Comparison of ENCODE assay signal across 16 cellular contexts in the genomic region with DNA sequence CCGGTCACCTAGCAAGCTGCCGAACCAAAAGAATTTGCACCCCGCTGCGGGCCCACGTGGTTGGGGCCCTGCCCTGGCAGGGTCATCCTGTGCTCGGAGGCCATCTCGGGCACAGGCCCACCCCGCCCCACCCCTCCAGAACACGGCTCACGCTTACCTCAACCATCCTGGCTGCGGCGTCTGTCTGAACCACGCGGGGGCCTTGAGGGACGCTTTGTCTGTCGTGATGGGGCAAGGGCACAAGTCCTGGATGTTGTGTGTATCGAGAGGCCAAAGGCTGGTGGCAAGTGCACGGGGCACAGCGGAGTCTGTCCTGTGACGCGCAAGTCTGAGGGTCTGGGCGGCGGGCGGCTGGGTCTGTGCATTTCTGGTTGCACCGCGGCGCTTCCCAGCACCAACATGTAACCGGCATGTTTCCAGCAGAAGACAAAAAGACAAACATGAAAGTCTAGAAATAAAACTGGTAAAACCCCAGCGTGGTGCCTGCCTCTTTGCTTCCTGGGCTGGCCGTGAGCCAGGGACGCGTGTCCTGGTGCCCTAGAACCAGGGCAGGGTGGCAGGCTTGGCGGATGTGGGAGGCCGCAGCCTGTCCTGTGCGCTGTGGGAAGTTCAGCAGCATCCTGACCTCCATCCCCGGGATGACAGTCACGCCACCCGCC. TPM values are rescaled to one million over a fixed set of nuclear protein-coding genes. Genes with fewer than 3 reads are reported as not detected.
DNase-seq lines count a peak whose midpoint lies in the region; ATAC-seq, FAIRE-seq and TF ChIP-seq lines count a peak whose summit lies in the region.
"Had no signal": no experiment of that assay in that cellular context is flagged by ENCODE, and none has a peak within 500 bp of the region (broad histone marks: within the 10 kb centered on the region; RNA-seq: fewer than 3 reads in every experiment).

No MANE protein-coding gene starts in this region.

- no peak overlapping the region for H3K9ac ChIP-seq in IMR-90 (ENCODE audit: low read depth, low read length)
- peak overlapping the region in 1 of 2 experiments; percentile 58; a peak in 1 of 4 replicates for H3K9ac ChIP-seq in K562 (ENCODE audit: insufficient read depth in 1 of 2, low read depth in 2 of 2, low read length in 2 of 2)

- no peak overlapping the region for H3K27ac Mint-ChIP-seq in activated CD4-positive, alpha-beta memory T cell treated with anti-CD3 and anti-CD28 coated beads for 36 hours
- H3K27ac Mint-ChIP-seq: activated naive CD4-positive, alpha-beta T cell treated with anti-CD3 and anti-CD28 coated beads, Interleukin-2, amount 50 U/mL, for 72 hours had no signal

- no peaks in the 10 kb centered on the region for H3K27me3 Mint-ChIP-seq in activated CD4-positive, alpha-beta memory T cell treated with anti-CD3 and anti-CD28 coated beads for 36 hours

- no peak for TF ChIP-seq EP300 in K562 (IDR thresholded peaks at IDR 0.05; ENCODE audit: low read length)

- peaks cover 5 to 36% of the 10 kb centered on the region in 2 experiments; a peak in 3 of 4 replicates for H3K79me1 ChIP-seq in IMR-90 (ENCODE audit: low read depth in 1 of 2, low read length in 2 of 2)

- POLR2A ChIA-PET in IMR-90 (lab: Charles Lee; ENCODE audit: unreplicated experiment): no interaction called here
- POLR2A ChIA-PET in K562 (lab: Yijun Ruan, JAX): no interaction called here
- POLR2A ChIA-PET in activated CD4-positive, alpha-beta memory T cell treated with anti-CD3 and anti-CD28 coated beads for 36 hours (lab: Charles Lee): no interaction called here

- H4K5ac ChIP-seq in IMR-90 (ENCODE audit: low read depth, low read length): no peak overlapping the region

- H2AFZ ChIP-seq in IMR-90 (replicated peaks; ENCODE audit: low read length, poor library complexity): peak overlapping the region; percentile 28
- no peak overlapping the region for H2AFZ ChIP-seq in K562 (ENCODE audit: low read depth, low read length)

- H3K18ac ChIP-seq in IMR-90 (ENCODE audit: low read depth, low read length): no peak overlapping the region

- no peak overlapping the region for H3K4me3 ChIP-seq in IMR-90 (ENCODE audit: insufficient read depth, low read depth, low read length)
- no peak overlapping the region for H3K4me3 ChIP-seq in K562
- H3K4me3 ChIP-seq: gastrocnemius medialis, ovary had no signal

- peaks cover 11% of the 10 kb centered on the region; the same call in 1 of the 2 replicates for H3K4me1 ChIP-seq in IMR-90 (ENCODE audit: control insufficient read depth, insufficient read depth, low read length)
- peaks cover 0 to 28% of the 10 kb centered on the region in 2 experiments; a peak in 2 of 5 replicates for H3K4me1 ChIP-seq in K562 (replicated peaks in 1 of 2; ENCODE audit: control insufficient read depth in 2 of 2, insufficient read depth in 2 of 2, low read length in 2 of 2)

- no peak overlapping the region for H3K4me2 ChIP-seq in IMR-90 (ENCODE audit: low read depth, low read length)
- H3K4me2 ChIP-seq in K562 (ENCODE audit: insufficient read depth, low read length): no peak overlapping the region

- FAIRE-seq in K562 (lab: Jason Lieb, UNC) (no peak), GM12892 (lab: Jason Lieb, UNC) (no peak)

- DNase-seq in SIG-M5 treated with dmso at 0.1 percent for 504 hours (lab: John Stamatoyannopoulos, UW; ENCODE audit: unreplicated experiment): peak; percentile 50
- DNase-seq in SIG-M5 (lab: John Stamatoyannopoulos, UW): no peak
- no peak for DNase-seq in IMR-90
- no peak for DNase-seq in K562 (ENCODE audit: extremely low read depth in 1 of 4, low spot score in 3 of 4)
- DNase-seq in sciatic nerve (ENCODE audit: low spot score): peak; percentile 56
- no peak for DNase-seq in GM12892 (ENCODE audit: insufficient read length)
- DNase-seq in RPMI8226: no peak
- no peak for DNase-seq in activated CD4-positive, alpha-beta memory T cell treated with anti-CD3 and anti-CD28 coated beads for 36 hours
- DNase-seq: activated CD8-positive, alpha-beta memory T cell treated with anti-CD3 and anti-CD28 coated beads, Interleukin-2, amount 50 U/mL, for 48 hours; caudate nucleus; midbrain; NCI-H1048; NCI-H774 had no signal

- H3K27ac ChIP-seq in IMR-90 (ENCODE audit: insufficient read depth, low read length) (no peak overlapping the region), K562 (ENCODE audit: extremely low read depth, low read depth, low read length) (no peak overlapping the region)
- H3K27ac ChIP-seq: gastrocnemius medialis, ovary had no signal

- no peak for TF ChIP-seq POLR2A in IMR-90 (IDR thresholded peaks at IDR 0.05; ENCODE audit: low read depth, low read length)
- TF ChIP-seq POLR2A in K562 (conservative IDR thresholded peaks at IDR 0.05): no peak
- TF ChIP-seq POLR2A in GM12892 (IDR thresholded peaks at IDR 0.05; ENCODE audit: low read depth, low read length): no peak

- ATAC-seq in IMR-90 (ENCODE audit: low read depth) (no peak; the same call in 1 of the 2 replicates), K562 (no peak), sciatic nerve (no peak)
- ATAC-seq: activated naive CD4-positive, alpha-beta T cell treated with anti-CD3 and anti-CD28 coated beads, Interleukin-2, amount 50 U/mL, for 72 hours; gastrocnemius medialis had no signal

- TF ChIP-seq CTCF in IMR-90 (conservative IDR thresholded peaks at IDR 0.05; ENCODE audit: low read depth, low read length) (no peak), K562 (IDR thresholded peaks at IDR 0.05 in 2 of 3, conservative IDR thresholded peaks at IDR 0.05 in 1 of 3; ENCODE audit: insufficient read depth in 2 of 3, low read depth in 1 of 3, low read length in 3 of 3) (no peak)

- H2AK9ac ChIP-seq in IMR-90 (replicated peaks; ENCODE audit: low read depth, low read length, poor library complexity): no peak overlapping the region

- no peaks in the 10 kb centered on the region for H3K79me2 ChIP-seq in K562 (ENCODE audit: control insufficient read depth, insufficient read depth, low read length)

- 76% methylated on average over 11 of the region's 38 CpGs; no CpG with 5 or more reads in 1 of the 2 experiments for WGBS in IMR-90 (ENCODE audit: extremely low coverage in 2 of 2, insufficient read length in 1 of 2), 2 experiments
- WGBS in K562 (ENCODE audit: insufficient coverage, low coverage, missing lambda C conversion rate): 66% methylated on average over 32 of the region's 38 CpGs

- H3K4me1 Mint-ChIP-seq in activated CD4-positive, alpha-beta memory T cell treated with anti-CD3 and anti-CD28 coated beads for 36 hours (ENCODE audit: low read depth): no peaks in the 10 kb centered on the region

- H2AK5ac ChIP-seq in IMR-90 (ENCODE audit: low read depth, low read length): no peak overlapping the region; the same call in 1 of the 2 replicates

- dilution Hi-C loops in IMR-90 (cut with HindIII; ENCODE audit: low sequenced_read_pairs, unreplicated experiment): no loop called here

- H3K9me1 ChIP-seq in IMR-90 (ENCODE audit: insufficient read depth, low read length): no peaks in the 10 kb centered on the region
- H3K9me1 ChIP-seq in K562 (ENCODE audit: control insufficient read depth, insufficient read depth, low read length): no peaks in the 10 kb centered on the region

- H3K4me3 Mint-ChIP-seq in activated CD4-positive, alpha-beta memory T cell treated with anti-CD3 and anti-CD28 coated beads for 36 hours: no peak overlapping the region

- H3K27me3 ChIP-seq in IMR-90 (ENCODE audit: control insufficient read depth, insufficient read depth, low read length): no peaks in the 10 kb centered on the region
- peaks cover 0 to 11% of the 10 kb centered on the region in 2 experiments; a peak in 3 of 5 replicates for H3K27me3 ChIP-seq in K562 (ENCODE audit: control insufficient read depth in 2 of 2, insufficient read depth in 2 of 2, low read length in 2 of 2)
- H3K27me3 ChIP-seq: gastrocnemius medialis, ovary had no signal

- intact Hi-C loops in IMR-90 (cut with micrococcal nuclease) (no loop called here), K562 (cut with micrococcal nuclease) (no loop called here), sciatic nerve (cut with DNase I) (no loop called here)
- intact Hi-C loops in activated CD4-positive, alpha-beta memory T cell treated with anti-CD3 and anti-CD28 coated beads for 36 hours (cut with micrococcal nuclease): no loop called here

- H2BK20ac ChIP-seq in IMR-90 (ENCODE audit: low read depth, low read length): no peak overlapping the region

- H3K23ac ChIP-seq in IMR-90 (ENCODE audit: low read depth, low read length): no peak overlapping the region

- H2BK120ac ChIP-seq in IMR-90 (ENCODE audit: low read depth, low read length): no peak overlapping the region

- no peak overlapping the region for H2BK15ac ChIP-seq in IMR-90 (ENCODE audit: low read depth, low read length)

- no peak overlapping the region for H4K8ac ChIP-seq in IMR-90 (ENCODE audit: low read depth in 2 of 2, low read length in 2 of 2)

- in situ Hi-C loops in IMR-90 (cut with MboI; ENCODE audit: low sequenced_read_pairs) (loop anchor here (25.0 kb wide), 2 partner anchors 717 to 1042 kb away; no protein-coding TSS in a partner anchor), K562 (cut with MboI) (loop anchor here (25.0 kb wide), 2 partner anchors 817 to 1017 kb away; a partner anchor contains a TSS)

- H3K9me3 ChIP-seq in IMR-90 (ENCODE audit: control insufficient read depth, insufficient read depth, low read length) (no peaks in the 10 kb centered on the region), K562 (replicated peaks; ENCODE audit: control insufficient read depth, insufficient read depth, low read depth, low read length) (no peaks in the 10 kb centered on the region)
- H3K9me3 ChIP-seq: gastrocnemius medialis, ovary had no signal

- H3K14ac ChIP-seq in IMR-90 (replicated peaks; ENCODE audit: low read depth, low read length): no peak overlapping the region

- H2BK5ac ChIP-seq in IMR-90 (ENCODE audit: low read depth, low read length, poor library complexity, severe bottlenecking): no peak overlapping the region

- no peak overlapping the region for H3K4ac ChIP-seq in IMR-90 (ENCODE audit: low read depth, low read length)

- H3K9me3 Mint-ChIP-seq in activated CD4-positive, alpha-beta memory T cell treated with anti-CD3 and anti-CD28 coated beads for 36 hours: no peaks in the 10 kb centered on the region
- H3K9me3 Mint-ChIP-seq: activated naive CD4-positive, alpha-beta T cell treated with anti-CD3 and anti-CD28 coated beads, Interleukin-2, amount 50 U/mL, for 72 hours had no signal

- H3K56ac ChIP-seq in IMR-90 (ENCODE audit: extremely low read depth, insufficient read depth, low read length): no peak overlapping the region

- H4K20me1 ChIP-seq in IMR-90 (ENCODE audit: insufficient read depth, low read length) (peaks cover 67% of the 10 kb centered on the region), K562 (replicated peaks; ENCODE audit: control insufficient read depth, insufficient read depth, low read length) (no peaks in the 10 kb centered on the region)

- CTCF ChIA-PET in IMR-90 (lab: Yijun Ruan, JAX): no interaction called here
- CTCF ChIA-PET in K562 (lab: Yijun Ruan, JAX; ENCODE audit: low intra/inter-chr PET ratio): no interaction called here
- CTCF ChIA-PET in activated CD4-positive, alpha-beta memory T cell treated with anti-CD3 and anti-CD28 coated beads for 36 hours (lab: Charles Lee): interaction anchor here (1.0 kb wide), 1 partner anchor 15 kb away, joined by 3 read pairs; no protein-coding TSS in a partner anchor

- no peaks in the 10 kb centered on the region for H3K36me3 Mint-ChIP-seq in activated CD4-positive, alpha-beta memory T cell treated with anti-CD3 and anti-CD28 coated beads for 36 hours
- H3K36me3 Mint-ChIP-seq: activated naive CD4-positive, alpha-beta T cell treated with anti-CD3 and anti-CD28 coated beads, Interleukin-2, amount 50 U/mL, for 72 hours had no signal

- BruUV-seq in IMR-90 (replicated peaks; lab: Mats Ljungman, UMichigan) (no TSS peak), K562 (replicated peaks; lab: Mats Ljungman, UMichigan) (no TSS peak)

- H3K36me3 ChIP-seq in IMR-90 (ENCODE audit: control insufficient read depth, insufficient read depth, low read length) (peaks cover 46% of the 10 kb centered on the region), K562 (ENCODE audit: control insufficient read depth, insufficient read depth, low read length) (no peaks in the 10 kb centered on the region)
- H3K36me3 ChIP-seq: gastrocnemius medialis, ovary had no signal

- no peak overlapping the region for H4K91ac ChIP-seq in IMR-90 (ENCODE audit: insufficient read depth, low read depth, low read length)

- TF ChIP-seq RAD21 in IMR-90 (IDR thresholded peaks at IDR 0.05; ENCODE audit: low read length): no peak
- TF ChIP-seq RAD21 in K562 (CRISPR knock-in tag; conservative IDR thresholded peaks at IDR 0.05 in 1 of 2, IDR thresholded peaks at IDR 0.05 in 1 of 2): no peak

RNA-seq across cellular contexts. Expression of a gene that starts 13.2 kb away (rescaled TPM):
- 717 and 748 TPM in 2 replicates for total RNA-seq in IMR-90 (2012; rRNA removed)
- polyA plus RNA-seq in IMR-90 (2012; rRNA removed): 481 and 872 TPM in 2 replicates
- 498 and 688 TPM in 2 replicates for polyA plus RNA-seq in IMR-90 (2012; cell fraction: cytosol; rRNA removed)
- 405 and 823 TPM in 2 replicates for polyA plus RNA-seq in IMR-90 (2012; cell fraction: nucleus; rRNA removed; ENCODE audit: low replicate concordance)
- total RNA-seq in K562 (2011; cell fraction: chromatin; rRNA removed; ENCODE audit: low replicate concordance): 9.3 and 33.6 TPM in 2 replicates
- 22.5 and 33.2 TPM in 2 replicates for total RNA-seq in K562 (2011; cell fraction: nucleolus; rRNA removed)
- total RNA-seq in K562 (2011; cell fraction: nucleoplasm; rRNA removed): 11.1 and 13.8 TPM in 2 replicates
- 7.7 and 11.4 TPM in 2 replicates for total RNA-seq in K562 (2014; rRNA removed)
- 3.1 TPM in 2 replicates for total RNA-seq in K562 (2014; rRNA removed; fragmentation: Illumina TruSeq; extraction: Trizol)
- 2.2 and 3.8 TPM in 2 replicates for total RNA-seq in K562 (2015; rRNA removed; fragmentation: Illumina TruSeq; extraction: Trizol)
- 18.9 and 23.3 TPM in 2 replicates for total RNA-seq in K562 (2021)
- 16.7 and 19.7 TPM in 2 replicates for polyA plus RNA-seq in K562 (2011; rRNA removed)
- 16.2 and 30.6 TPM in 2 replicates for polyA plus RNA-seq in K562 (2011; cell fraction: cytosol; rRNA removed)
- polyA plus RNA-seq in K562 (2011; cell fraction: nucleus; rRNA removed): 20.4 and 50.8 TPM in 2 replicates
- polyA plus RNA-seq in K562 (2012): 6.0 and 6.3 TPM in 2 replicates
- 3.0 and 6.5 TPM in 2 replicates for polyA plus RNA-seq in K562 (2014; fragmentation: Illumina TruSeq; extraction: Trizol)
- polyA plus RNA-seq in K562 (2014; fragmentation: Nextera tagmentation; extraction: Ambion mirVana): under 1 TPM; 0.04 to 0.13 TPM
- 6.4 and 7.5 TPM in 2 replicates for polyA plus RNA-seq in K562 (2014; rRNA removed)
- polyA minus RNA-seq in K562 (2011; rRNA and poly(A)+ RNA removed): 10.3 and 15.0 TPM in 2 replicates
- 29.4 and 35.4 TPM in 2 replicates for polyA minus RNA-seq in K562 (2011; cell fraction: cytosol; rRNA and poly(A)+ RNA removed)
- polyA minus RNA-seq in K562 (2011; cell fraction: nucleus; rRNA and poly(A)+ RNA removed): 44.4 and 45.2 TPM in 2 replicates
- total RNA-seq in sciatic nerve: 192 TPM
- 1.5 TPM for polyA plus RNA-seq in GM12892 (2012; ENCODE audit: missing spikeins)
- 1 to 10 TPM in 1 of 2 experiments, under 1 TPM in 1; 0.19 to 1.3 TPM for total RNA-seq in activated CD4-positive, alpha-beta memory T cell treated with anti-CD3 and anti-CD28 coated beads for 36 hours

RNA-seq across cellular contexts. Expression of a gene that starts 21.0 kb away (rescaled TPM):
- total RNA-seq in IMR-90 (2012; rRNA removed) (8.2 and 16.7 TPM in 2 replicates), K562 (2014; rRNA removed) (26.0 and 27.9 TPM in 2 replicates), K562 (2014; rRNA removed; fragmentation: Illumina TruSeq; extraction: Trizol) (14.3 and 16.3 TPM in 2 replicates), K562 (2015; rRNA removed; fragmentation: Illumina TruSeq; extraction: Trizol) (18.6 and 19.1 TPM in 2 replicates), K562 (2021) (18.7 and 21.4 TPM in 2 replicates), sciatic nerve (35.2 TPM)
- polyA plus RNA-seq in IMR-90 (2012; rRNA removed) (18.8 and 23.5 TPM in 2 replicates), K562 (2011; rRNA removed) (15.9 and 19.9 TPM in 2 replicates), K562 (2014; fragmentation: Illumina TruSeq; extraction: Trizol) (18.9 and 20.3 TPM in 2 replicates), K562 (2014; fragmentation: Nextera tagmentation; extraction: Ambion mirVana) (1 to 10 TPM; 2.6 to 3.7 TPM), K562 (2014; rRNA removed) (36.8 and 43.4 TPM in 2 replicates)
- polyA plus RNA-seq in IMR-90 (2012; cell fraction: cytosol; rRNA removed): 14.0 and 16.6 TPM in 2 replicates
- 58.0 and 79.5 TPM in 2 replicates for polyA plus RNA-seq in IMR-90 (2012; cell fraction: nucleus; rRNA removed; ENCODE audit: low replicate concordance)
- total RNA-seq in K562 (2011; cell fraction: chromatin; rRNA removed; ENCODE audit: low replicate concordance): 57.3 and 78.3 TPM in 2 replicates
- 45.9 and 51.0 TPM in 2 replicates for total RNA-seq in K562 (2011; cell fraction: nucleolus; rRNA removed)
- total RNA-seq in K562 (2011; cell fraction: nucleoplasm; rRNA removed): 63.6 and 86.3 TPM in 2 replicates
- 22.3 and 22.4 TPM in 2 replicates for polyA plus RNA-seq in K562 (2011; cell fraction: cytosol; rRNA removed)
- 29.3 and 45.4 TPM in 2 replicates for polyA plus RNA-seq in K562 (2011; cell fraction: nucleus; rRNA removed)
- polyA plus RNA-seq in K562 (2012): 15.8 and 17.4 TPM in 2 replicates
- polyA minus RNA-seq in K562 (2011; rRNA and poly(A)+ RNA removed): 13.3 and 22.2 TPM in 2 replicates
- polyA minus RNA-seq in K562 (2011; cell fraction: cytosol; rRNA and poly(A)+ RNA removed): 7.5 and 7.6 TPM in 2 replicates
- polyA minus RNA-seq in K562 (2011; cell fraction: nucleus; rRNA and poly(A)+ RNA removed): 17.8 and 18.2 TPM in 2 replicates
- polyA plus RNA-seq in GM12892 (2012; ENCODE audit: missing spikeins): 9.1 TPM
- 10 to 100 TPM; 16.3 to 16.7 TPM for total RNA-seq in activated CD4-positive, alpha-beta memory T cell treated with anti-CD3 and anti-CD28 coated beads for 36 hours

RNA-seq across cellular contexts. Expression of a gene that starts 49.7 kb away (rescaled TPM):
- total RNA-seq in IMR-90 (2012; rRNA removed) (not detected in 2 replicates), K562 (2014; rRNA removed) (not detected in 2 replicates), K562 (2014; rRNA removed; fragmentation: Illumina TruSeq; extraction: Trizol) (not detected in 2 replicates), K562 (2015; rRNA removed; fragmentation: Illumina TruSeq; extraction: Trizol) (not detected in 2 replicates), K562 (2021) (0.07 and 0.11 TPM in 2 replicates), sciatic nerve (not detected)
- polyA plus RNA-seq in IMR-90 (2012; rRNA removed) (not detected in 2 replicates), K562 (2011; rRNA removed) (not detected in 2 replicates), K562 (2014; fragmentation: Illumina TruSeq; extraction: Trizol) (not detected in 2 replicates), K562 (2014; fragmentation: Nextera tagmentation; extraction: Ambion mirVana) (not detected), K562 (2014; rRNA removed) (not detected in 2 replicates)
- polyA plus RNA-seq in IMR-90 (2012; cell fraction: cytosol; rRNA removed): not detected in 2 replicates
- not detected in 2 replicates for polyA plus RNA-seq in IMR-90 (2012; cell fraction: nucleus; rRNA removed; ENCODE audit: low replicate concordance)
- not detected in 2 replicates for total RNA-seq in K562 (2011; cell fraction: chromatin; rRNA removed; ENCODE audit: low replicate concordance)
- not detected in 2 replicates for total RNA-seq in K562 (2011; cell fraction: nucleolus; rRNA removed)
- total RNA-seq in K562 (2011; cell fraction: nucleoplasm; rRNA removed): not detected in 2 replicates
- not detected in 2 replicates for polyA plus RNA-seq in K562 (2011; cell fraction: cytosol; rRNA removed)
- polyA plus RNA-seq in K562 (2011; cell fraction: nucleus; rRNA removed): not detected in 2 replicates
- not detected in 2 replicates for polyA plus RNA-seq in K562 (2012)
- polyA minus RNA-seq in K562 (2011; rRNA and poly(A)+ RNA removed): not detected in 2 replicates
- polyA minus RNA-seq in K562 (2011; cell fraction: cytosol; rRNA and poly(A)+ RNA removed): not detected in 2 replicates
- not detected in 2 replicates for polyA minus RNA-seq in K562 (2011; cell fraction: nucleus; rRNA and poly(A)+ RNA removed)
- not detected for polyA plus RNA-seq in GM12892 (2012; ENCODE audit: missing spikeins)
- not detected for total RNA-seq in activated CD4-positive, alpha-beta memory T cell treated with anti-CD3 and anti-CD28 coated beads for 36 hours
- total RNA-seq: gastrocnemius medialis had no signal
- polyA plus RNA-seq: ovary had no signal

Comparison
In these comparisons a context has a peak if more than half of its experiments do, and no peak if none do; other contexts are left out.
1. DNase-seq: peak in SIG-M5 treated with dmso at 0.1 percent for 504 hours (single experiment) and sciatic nerve (single experiment); none in SIG-M5 (single experiment), IMR-90 (single experiment), K562 (0 of 4), GM12892 (single experiment), RPMI8226 (single experiment) and activated CD4-positive, alpha-beta memory T cell treated with anti-CD3 and anti-CD28 coated beads for 36 hours (single experiment).